14 cellular contexts compared by ENCODE assay signal in genomic region chr6:107304421-107305025, GRCh38.
DNase-seq lines count a peak whose midpoint lies in the region; ATAC-seq and TF ChIP-seq lines count a peak whose summit lies in the region.
"Had no signal": no experiment of that assay in that cellular context is flagged by ENCODE, and none has a peak within 500 bp of the region (broad histone marks: within the 10 kb centered on the region; RNA-seq: fewer than 3 reads in every experiment).

No MANE protein-coding gene starts in this region.

- no peaks in the 10 kb centered on the region for H3K9me3 Mint-ChIP-seq in MCF 10A (ENCODE audit: unreplicated experiment)
- no peaks in the 10 kb centered on the region for H3K9me3 Mint-ChIP-seq in T-helper 2 cell treated with Interferon-gamma antibody and Interleukin-4, amounts not matched to agents 5 μg/mL and 100 μg/mL, for 36 hours
- H3K9me3 Mint-ChIP-seq in stimulated activated naive CD8-positive, alpha-beta T cell treated with anti-CD3 and anti-CD28 coated beads, Interleukin-15, amount 100 ng/mL, for 72 hours: no peaks in the 10 kb centered on the region
- H3K9me3 Mint-ChIP-seq: H9 had no signal

- no peaks in the 10 kb centered on the region for H3K36me3 ChIP-seq in breast epithelium
- H3K36me3 ChIP-seq: esophagus muscularis mucosa had no signal

- no peaks in the 10 kb centered on the region for H3K9me3 ChIP-seq in breast epithelium
- H3K9me3 ChIP-seq: esophagus muscularis mucosa had no signal

- peak overlapping the region; percentile 40 for H3K27ac Mint-ChIP-seq in MCF 10A (ENCODE audit: low read depth, unreplicated experiment)
- no peak overlapping the region for H3K27ac Mint-ChIP-seq in T-helper 2 cell treated with Interferon-gamma antibody and Interleukin-4, amounts not matched to agents 5 μg/mL and 100 μg/mL, for 36 hours
- H3K27ac Mint-ChIP-seq in stimulated activated naive CD8-positive, alpha-beta T cell treated with anti-CD3 and anti-CD28 coated beads, Interleukin-15, amount 100 ng/mL, for 72 hours: no peak overlapping the region

- POLR2A ChIA-PET in MCF 10A (lab: Yijun Ruan, JAX): interaction anchor here (0.6 to 1.6 kb wide), 2 partner anchors 11 to 14 kb away, joined by 3 to 4 read pairs; no protein-coding TSS in a partner anchor

- ATAC-seq in stimulated activated naive CD8-positive, alpha-beta T cell treated with anti-CD3 and anti-CD28 coated beads, Interleukin-15, amount 100 ng/mL, for 72 hours: peak; percentile 94
- ATAC-seq: Panc1 had no signal

- no peak overlapping the region for H3K4me3 ChIP-seq in breast epithelium
- H3K4me3 ChIP-seq: esophagus muscularis mucosa had no signal

- H3K27me3 Mint-ChIP-seq in MCF 10A (ENCODE audit: insufficient read depth, unreplicated experiment): no peaks in the 10 kb centered on the region
- no peaks in the 10 kb centered on the region for H3K27me3 Mint-ChIP-seq in T-helper 2 cell treated with Interferon-gamma antibody and Interleukin-4, amounts not matched to agents 5 μg/mL and 100 μg/mL, for 36 hours (ENCODE audit: low read depth)
- no peaks in the 10 kb centered on the region for H3K27me3 Mint-ChIP-seq in stimulated activated naive CD8-positive, alpha-beta T cell treated with anti-CD3 and anti-CD28 coated beads, Interleukin-15, amount 100 ng/mL, for 72 hours

- TF ChIP-seq CTCF in MCF 10A (IDR thresholded peaks at IDR 0.05; ENCODE audit: unreplicated experiment): no peak
- no peak for TF ChIP-seq CTCF in breast epithelium (IDR thresholded peaks at IDR 0.05)

- peaks cover 14% of the 10 kb centered on the region for H3K4me1 Mint-ChIP-seq in MCF 10A (ENCODE audit: insufficient read depth, unreplicated experiment)
- H3K4me1 Mint-ChIP-seq in T-helper 2 cell treated with Interferon-gamma antibody and Interleukin-4, amounts not matched to agents 5 μg/mL and 100 μg/mL, for 36 hours (ENCODE audit: low read depth): peaks cover 9% of the 10 kb centered on the region
- H3K4me1 Mint-ChIP-seq in stimulated activated naive CD8-positive, alpha-beta T cell treated with anti-CD3 and anti-CD28 coated beads, Interleukin-15, amount 100 ng/mL, for 72 hours: peaks cover 7% of the 10 kb centered on the region

- BruUV-seq in MCF 10A (replicated peaks; lab: Mats Ljungman, UMichigan): no TSS peak

- H3K27ac ChIP-seq in breast epithelium: no peak overlapping the region
- H3K27ac ChIP-seq: esophagus muscularis mucosa had no signal

- peak; percentile 71 for DNase-seq in MCF 10A (ENCODE audit: unreplicated experiment)
- no peak for DNase-seq in breast epithelium (ENCODE audit: low spot score in 2 of 2)
- peak; percentile 22 for DNase-seq in T-helper 2 cell treated with Interferon-gamma antibody and Interleukin-4, amounts not matched to agents 5 μg/mL and 100 μg/mL, for 36 hours (ENCODE audit: low spot score)
- peak; percentile 69 for DNase-seq in islet precursor cell
- peak in 1 of 2 donors; percentile 38 for DNase-seq in stimulated activated naive CD8-positive, alpha-beta T cell treated with anti-CD3 and anti-CD28 coated beads, Interleukin-15, amount 100 ng/mL, for 72 hours
- DNase-seq in T-helper 1 cell: no peak
- no peak for DNase-seq in NCI-H510A (lab: John Stamatoyannopoulos, UW)
- DNase-seq in nucleus accumbens (lab: John Stamatoyannopoulos, UW): no peak
- DNase-seq: caudate nucleus, DND-41, H9, MV-4-11 had no signal

- no peak for TF ChIP-seq POLR2A in breast epithelium (IDR thresholded peaks at IDR 0.05)

- intact Hi-C loops in MCF 10A (cut with micrococcal nuclease) (no loop called here), breast epithelium (cut with DNase I; ENCODE audit: low total_unique reads) (no loop called here)

- no peaks in the 10 kb centered on the region for H3K4me1 ChIP-seq in breast epithelium
- H3K4me1 ChIP-seq: esophagus muscularis mucosa had no signal

- CTCF ChIA-PET in MCF 10A (lab: Yijun Ruan, JAX): no interaction called here

- H3K27me3 ChIP-seq in breast epithelium: no peaks in the 10 kb centered on the region
- H3K27me3 ChIP-seq: esophagus muscularis mucosa had no signal

- no peaks in the 10 kb centered on the region for H3K36me3 Mint-ChIP-seq in MCF 10A (ENCODE audit: insufficient read depth, unreplicated experiment)
- H3K36me3 Mint-ChIP-seq in T-helper 2 cell treated with Interferon-gamma antibody and Interleukin-4, amounts not matched to agents 5 μg/mL and 100 μg/mL, for 36 hours (ENCODE audit: low read depth): no peaks in the 10 kb centered on the region

- no peak overlapping the region for H3K4me3 Mint-ChIP-seq in MCF 10A (ENCODE audit: unreplicated experiment)
- no peak overlapping the region for H3K4me3 Mint-ChIP-seq in T-helper 2 cell treated with Interferon-gamma antibody and Interleukin-4, amounts not matched to agents 5 μg/mL and 100 μg/mL, for 36 hours
- no peak overlapping the region for H3K4me3 Mint-ChIP-seq in stimulated activated naive CD8-positive, alpha-beta T cell treated with anti-CD3 and anti-CD28 coated beads, Interleukin-15, amount 100 ng/mL, for 72 hours
- H3K4me3 Mint-ChIP-seq: H9 had no signal

Comparison
In these comparisons a context has a peak if more than half of its experiments do, and no peak if none do; other contexts are left out.
1. DNase-seq: peak in MCF 10A (single experiment), T-helper 2 cell treated with Interferon-gamma antibody and Interleukin-4, amounts not matched to agents 5 μg/mL and 100 μg/mL, for 36 hours (single experiment) and islet precursor cell (single experiment); none in breast epithelium (0 of 2), T-helper 1 cell (0 of 5), NCI-H510A (single experiment) and nucleus accumbens (0 of 56).